ENCODE assay signal across 19 cellular contexts in the genomic region with DNA sequence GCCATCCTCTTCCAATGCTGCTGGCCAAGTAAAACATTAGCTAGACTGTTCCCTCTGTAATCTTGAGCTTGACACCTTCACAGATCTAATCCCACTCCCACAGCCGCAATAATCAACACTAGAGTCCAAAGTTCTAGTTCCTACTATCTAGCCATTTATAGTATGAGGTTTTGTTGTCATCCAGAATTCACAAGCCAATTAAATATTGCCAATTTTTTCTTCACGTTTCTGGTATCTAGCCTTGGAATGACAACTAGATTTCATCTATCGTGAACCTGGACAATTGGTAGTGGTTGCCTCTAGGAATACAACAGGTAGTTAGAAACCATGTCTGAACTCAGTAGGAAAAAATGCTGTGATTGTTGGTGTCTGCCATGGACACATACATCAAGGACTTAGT. TPM values are rescaled to one million over a fixed set of nuclear protein-coding genes. Genes with fewer than 3 reads are reported as not detected.
A peak's percentile ranks its signal among the peaks of the same experiment; 100 is the strongest.
DNase-seq lines count a peak whose midpoint lies in the region; TF ChIP-seq lines count a peak whose summit lies in the region.
"Had no signal": no experiment of that assay in that cellular context is flagged by ENCODE, and none has a peak within 500 bp of the region (broad histone marks: within the 10 kb centered on the region; RNA-seq: fewer than 3 reads in every experiment).

No MANE protein-coding gene starts in this region.

- intact Hi-C loops in adrenal gland (cut with DNase I): no loop called here

- peaks cover 12% of the 10 kb centered on the region for H3K36me3 Mint-ChIP-seq in endodermal cell (ENCODE audit: low read depth)

- WGBS in endodermal cell (ENCODE audit: insufficient coverage in 1 of 2, insufficient read length in 1 of 2), 2 experiments: 83 to 95% methylated on average over 1 to 3 of the region's 3 CpGs
- WGBS in adrenal gland, 4 donors: 64 to 69% (median 68%) methylated on average over 3 of the region's 3 CpGs

- DNase-seq in DMS53 (lab: John Stamatoyannopoulos, UW): peak; percentile 11
- DNase-seq in DMS53 treated with DMSO at 0.1 percent for 48 hours (lab: John Stamatoyannopoulos, UW; ENCODE audit: unreplicated experiment): no peak
- no peak for DNase-seq in endodermal cell
- peak; percentile 46 for DNase-seq in mucosa of gallbladder (ENCODE audit: low spot score)
- no peak for DNase-seq in G401 (ENCODE audit: low spot score)
- no peak for DNase-seq in GDM1 (lab: John Stamatoyannopoulos, UW)
- DNase-seq in adrenal gland: no peak
- no peak for DNase-seq in iPS-NIHi7 (ENCODE audit: extremely low spot score)
- DNase-seq: 8988T; CD8-positive, alpha-beta T cell; H7; IMR-90; Kasumi-1; NCI-H1105 treated with DMSO at 0.1 percent for 48 hours; NCI-H1930; NCI-H69; NK-92 treated with Interleukin-12 subunit alpha and Interleukin-12 subunit beta, amount 100 ng/mL, for 24 hours; SIG-M5 had no signal

- H3K4me1 Mint-ChIP-seq in endodermal cell: peaks cover 20% of the 10 kb centered on the region

- H3K9ac ChIP-seq in endodermal cell (ENCODE audit: extremely low read depth, low read length, poor library complexity, severe bottlenecking): no peak overlapping the region
- H3K9ac ChIP-seq: BLaER1 had no signal

- H3K4me1 ChIP-seq in endodermal cell (ENCODE audit: control insufficient read depth, insufficient read depth, low read length) (no peaks in the 10 kb centered on the region), adrenal gland (replicated peaks in 1 of 2) (peaks cover under 1 to 19% of the 10 kb centered on the region in 2 donors)
- H3K4me1 ChIP-seq: BLaER1 had no signal

- H3K27ac Mint-ChIP-seq in endodermal cell: no peak overlapping the region
- H3K27ac Mint-ChIP-seq: CD8-positive, alpha-beta T cell had no signal

- no peak overlapping the region for H3K4me3 ChIP-seq in endodermal cell (ENCODE audit: low read length)
- H3K4me3 ChIP-seq in adrenal gland: no peak overlapping the region
- H3K4me3 ChIP-seq: BLaER1 had no signal

- no peaks in the 10 kb centered on the region for H3K9me3 Mint-ChIP-seq in endodermal cell

- H3K27me3 Mint-ChIP-seq in endodermal cell (ENCODE audit: insufficient read depth): no peaks in the 10 kb centered on the region

- no peaks in the 10 kb centered on the region for H3K36me3 ChIP-seq in endodermal cell (ENCODE audit: control insufficient read depth, insufficient read depth, low read length)
- H3K36me3 ChIP-seq in adrenal gland (replicated peaks in 1 of 2): no peaks in the 10 kb centered on the region

- H3K27ac ChIP-seq in endodermal cell (ENCODE audit: low read depth, low read length) (no peak overlapping the region), adrenal gland (no peak overlapping the region)
- H3K27ac ChIP-seq: BLaER1 had no signal

- peaks cover 15% of the 10 kb centered on the region for H3K9me3 ChIP-seq in endodermal cell (ENCODE audit: control insufficient read depth, low read length)
- H3K9me3 ChIP-seq in adrenal gland (replicated peaks in 1 of 3): peaks cover 0 to 16% (median 0%) of the 10 kb centered on the region in 3 donors

- TF ChIP-seq CTCF in endodermal cell (conservative IDR thresholded peaks at IDR 0.05) (no peak), adrenal gland (IDR thresholded peaks at IDR 0.05) (no peak)

- peak overlapping the region; percentile 4 for H3K4me3 Mint-ChIP-seq in endodermal cell
- H3K4me3 Mint-ChIP-seq: CD8-positive, alpha-beta T cell had no signal

- in situ Hi-C loops in G401 (cut with HindIII; ENCODE audit: low sequenced_read_pairs): no loop called here

- no peak for TF ChIP-seq POLR2A in adrenal gland (IDR thresholded peaks at IDR 0.05)

- H3K27me3 ChIP-seq in endodermal cell (ENCODE audit: control insufficient read depth, insufficient read depth, low read length, poor library complexity, severe bottlenecking) (no peaks in the 10 kb centered on the region), adrenal gland (no peaks in the 10 kb centered on the region)
- H3K27me3 ChIP-seq: BLaER1 had no signal

RNA-seq across cellular contexts. Expression of a gene that starts 10.4 kb away (rescaled TPM):
- total RNA-seq in endodermal cell (10 to 100 TPM; 35.1 to 36.7 TPM), mucosa of gallbladder (57.0 TPM), adrenal gland (10 to 100 TPM; 27.6 to 52.1 (median 36.2) TPM)
- 30.8 TPM for polyA plus RNA-seq in endodermal cell (2013, experiment 1 of 2)
- polyA plus RNA-seq in endodermal cell (2013, experiment 2 of 2): 30.4 TPM
- total RNA-seq in G401 (2014; rRNA removed; shearing (Covaris generic)): 3.5 and 6.7 TPM in 2 replicates
- 10 to 100 TPM; 12.2 to 44.0 (median 17.9) TPM for polyA plus RNA-seq in adrenal gland

Comparison
In these comparisons a context has a peak if more than half of its experiments do, and no peak if none do; other contexts are left out.
1. DNase-seq: peak in DMS53 (single experiment) and mucosa of gallbladder (single experiment); none in DMS53 treated with DMSO at 0.1 percent for 48 hours (single experiment), endodermal cell (single experiment), G401 (single experiment), GDM1 (single experiment), adrenal gland (0 of 7) and iPS-NIHi7 (single experiment).